In the genomic region with DNA sequence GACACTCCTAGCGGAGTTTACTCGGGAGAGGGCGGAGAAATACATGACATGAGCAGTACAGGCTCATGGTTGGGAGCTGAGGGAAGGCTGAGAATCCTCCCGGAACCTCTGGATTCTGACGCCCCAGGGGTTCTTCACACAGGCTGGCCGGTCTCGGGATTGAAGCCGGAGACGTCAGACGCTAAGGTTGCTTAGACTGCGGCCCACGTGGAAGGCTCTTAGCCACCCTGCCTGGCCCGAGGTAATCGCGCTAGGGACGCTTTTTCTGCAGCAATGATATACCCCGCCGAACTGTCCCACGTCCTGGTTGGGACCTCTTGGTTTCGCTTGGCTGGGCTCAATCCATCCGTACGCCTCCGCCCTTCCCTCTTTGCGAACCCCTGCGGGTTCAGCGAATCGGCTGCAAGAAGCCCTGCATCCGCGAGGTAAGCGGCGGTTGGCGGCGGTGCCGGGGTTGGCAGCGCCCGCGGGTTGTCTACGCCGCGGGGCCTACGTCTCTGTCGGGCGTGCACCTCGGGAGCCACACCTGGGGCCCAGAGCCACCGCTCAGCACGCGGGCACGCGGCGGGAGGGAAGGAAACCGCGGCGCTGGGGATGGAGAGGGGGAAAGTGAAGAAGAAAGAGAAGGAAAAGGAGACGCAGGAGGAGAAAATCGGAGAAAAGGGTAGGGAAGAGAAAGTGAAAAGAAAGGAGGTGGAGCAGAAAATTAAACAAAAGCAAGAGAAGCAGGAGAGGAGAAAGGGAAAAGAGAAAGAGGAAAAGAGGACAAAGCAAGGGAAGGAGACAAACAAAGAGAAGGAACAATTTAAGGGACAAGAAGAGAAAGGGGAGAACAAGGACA, we compare ENCODE assay signal across 8 cellular contexts. TPM values are rescaled to one million over a fixed set of nuclear protein-coding genes. Genes with fewer than 3 reads are reported as not detected.
DNase-seq lines count a peak whose midpoint lies in the region; ATAC-seq, FAIRE-seq and TF ChIP-seq lines count a peak whose summit lies in the region.

TSS of gene ARL9 (plus strand) at position 523 of the 841 bp plus-strand sequence. CDS start at position 595, 72 bp downstream.

- ATAC-seq in memory B cell (ENCODE audit: low read depth) = peak; percentile 93

- POLR2A ChIA-PET in activated CD4-positive, alpha-beta memory T cell treated with anti-CD3 and anti-CD28 coated beads, Interleukin-2, amount 10 ng/mL, durations not matched to agents 7 days and 5 days (lab: Charles Lee) = interaction anchor here (1.2 kb wide), 1 partner anchor 69 kb away, joined by 5 read pairs; the partner anchor contains the start of gene PAICS

- peaks cover 22% of the 10 kb centered on the region for H3K4me1 Mint-ChIP-seq in activated CD4-positive, alpha-beta memory T cell treated with anti-CD3 and anti-CD28 coated beads, Interleukin-2, amount 10 ng/mL, durations not matched to agents 7 days and 5 days
- H3K4me1 Mint-ChIP-seq in memory B cell = peaks cover 11% of the 10 kb centered on the region

- CTCF ChIA-PET in activated CD4-positive, alpha-beta memory T cell treated with anti-CD3 and anti-CD28 coated beads, Interleukin-2, amount 10 ng/mL, durations not matched to agents 7 days and 5 days (lab: Charles Lee) = no interaction called here

- peak; percentile 73 for FAIRE-seq in GM19239 (lab: Jason Lieb, UNC)

- DNase-seq in GM19239 (ENCODE audit: insufficient read length, low spot score) (peak; percentile 17), LHCN-M2 (ENCODE audit: low read depth) (peak; percentile 45), memory B cell (ENCODE audit: low spot score in 2 of 2) (peak; percentile 55 to 61), T1000 (lab: John Stamatoyannopoulos, UW) (no peak)
- peak; percentile 68 for DNase-seq in activated CD4-positive, alpha-beta memory T cell treated with anti-CD3 and anti-CD28 coated beads, Interleukin-2, amount 10 ng/mL, durations not matched to agents 7 days and 5 days
- peak; percentile 49 for DNase-seq in effector CD4-positive, alpha-beta T cell
- DNase-seq in stimulated activated CD4-positive, alpha-beta T cell treated with anti-CD3 and anti-CD28 coated beads, TNF-alpha, amount 100 ng/mL, for 24 hours (ENCODE audit: low read depth in 3 of 3) = peak; percentile 23 to 57 (median 27)

- no peaks in the 10 kb centered on the region for H3K9me3 Mint-ChIP-seq in activated CD4-positive, alpha-beta memory T cell treated with anti-CD3 and anti-CD28 coated beads, Interleukin-2, amount 10 ng/mL, durations not matched to agents 7 days and 5 days
- no peaks in the 10 kb centered on the region for H3K9me3 Mint-ChIP-seq in memory B cell

- H3K27ac ChIP-seq in 22Rv1 = peak within 1 kb of the TSS; percentile 57

- no peak for TF ChIP-seq CTCF in 22Rv1 (IDR thresholded peaks at IDR 0.05)

- peaks cover 9% of the 10 kb centered on the region for H3K27me3 Mint-ChIP-seq in activated CD4-positive, alpha-beta memory T cell treated with anti-CD3 and anti-CD28 coated beads, Interleukin-2, amount 10 ng/mL, durations not matched to agents 7 days and 5 days
- peaks cover 5% of the 10 kb centered on the region for H3K27me3 Mint-ChIP-seq in memory B cell

- H3K27ac Mint-ChIP-seq in activated CD4-positive, alpha-beta memory T cell treated with anti-CD3 and anti-CD28 coated beads, Interleukin-2, amount 10 ng/mL, durations not matched to agents 7 days and 5 days = peak within 1 kb of the TSS; percentile 23
- H3K27ac Mint-ChIP-seq in memory B cell = peak within 1 kb of the TSS; percentile 92

- peak within 1 kb of the TSS; percentile 79 for H3K4me3 Mint-ChIP-seq in activated CD4-positive, alpha-beta memory T cell treated with anti-CD3 and anti-CD28 coated beads, Interleukin-2, amount 10 ng/mL, durations not matched to agents 7 days and 5 days
- peak within 1 kb of the TSS; percentile 91 for H3K4me3 Mint-ChIP-seq in memory B cell

- peaks cover 19% of the 10 kb centered on the region for H3K36me3 Mint-ChIP-seq in activated CD4-positive, alpha-beta memory T cell treated with anti-CD3 and anti-CD28 coated beads, Interleukin-2, amount 10 ng/mL, durations not matched to agents 7 days and 5 days (ENCODE audit: low read depth)
- H3K36me3 Mint-ChIP-seq in memory B cell = peaks cover 8% of the 10 kb centered on the region

RNA-seq across cellular contexts. Expression of gene ARL9, which starts in this region (rescaled TPM):
- total RNA-seq in LHCN-M2 (2014; rRNA removed) = not detected in 2 replicates
- 0.34 TPM for polyA plus RNA-seq in LHCN-M2 (2012)
- total RNA-seq in activated CD4-positive, alpha-beta memory T cell treated with anti-CD3 and anti-CD28 coated beads, Interleukin-2, amount 10 ng/mL, durations not matched to agents 7 days and 5 days = under 1 TPM in 1 of 2 experiments, not detected in 1; 0.23 TPM

Comparison
In these comparisons a context has a peak if more than half of its experiments do, and no peak if none do; other contexts are left out.
1. Peak in DNase-seq in LHCN-M2; RNA of the gene not detected or under 1 TPM.
2. Peak in DNase-seq in activated CD4-positive, alpha-beta memory T cell treated with anti-CD3 and anti-CD28 coated beads, Interleukin-2, amount 10 ng/mL, durations not matched to agents 7 days and 5 days; RNA of the gene not detected or under 1 TPM.